1 cellular context compared by ENCODE assay signal in the genomic region with DNA sequence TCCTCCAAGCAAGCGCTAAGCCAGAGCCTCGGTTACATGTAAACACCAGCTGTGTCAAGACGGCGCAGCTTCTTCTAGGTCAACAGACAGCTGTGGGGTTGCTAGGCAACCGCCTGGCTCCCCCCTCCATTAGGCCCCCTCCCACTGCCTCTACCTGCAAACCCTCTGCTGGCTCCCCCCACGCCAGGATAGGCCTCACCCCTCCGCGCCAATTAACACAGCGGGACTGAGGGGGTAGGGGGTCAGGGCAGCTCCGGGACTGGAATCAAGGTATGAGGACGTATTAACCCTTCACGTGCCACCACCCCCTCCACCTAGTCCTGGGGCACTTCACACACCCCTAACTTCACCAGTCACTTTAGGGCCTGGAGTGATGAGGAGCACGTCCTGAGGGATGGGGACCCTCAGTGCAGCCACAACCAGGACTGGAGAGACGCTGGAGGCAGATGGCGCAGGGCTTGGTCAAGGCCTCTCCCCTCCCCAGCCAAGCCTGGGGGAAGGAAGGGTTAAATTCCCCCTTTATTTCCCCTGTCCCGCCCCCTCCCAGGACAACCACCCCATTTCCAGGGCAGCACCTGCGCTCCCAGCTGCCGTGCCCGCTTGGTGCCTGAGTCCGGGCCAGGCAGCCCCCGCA.
A peak's percentile ranks its signal among the peaks of the same experiment; 100 is the strongest.
TF ChIP-seq lines count a peak whose summit lies in the region.

No MANE protein-coding gene starts in this region.

TF ChIP-seq in K562, 482 proteins besides CTCF, POLR2A, EP300 and RAD21 (continued from another document and continues in another):
- no peak for TF ChIP-seq RERE (CRISPR knock-in tag; IDR thresholded peaks at IDR 0.05; ENCODE audit: borderline replicate concordance)
- no peak for TF ChIP-seq TBP (optimal IDR thresholded peaks at IDR 0.05; ENCODE audit: low read depth, low read length)
- TF ChIP-seq CHD4 (IDR thresholded peaks at IDR 0.05; ENCODE audit: insufficient read depth, insufficient replicate concordance, low read depth, low read length, poor library complexity, severe bottlenecking), result peak; percentile 77
- peak; percentile 82 for TF ChIP-seq VEZF1 (CRISPR knock-in tag; IDR thresholded peaks at IDR 0.05)
- TF ChIP-seq FOXJ2 (tag; IDR thresholded peaks at IDR 0.05), result peak; percentile 97
- TF ChIP-seq ZNF717 (CRISPR knock-in tag; IDR thresholded peaks at IDR 0.05), result no peak
- TF ChIP-seq ZNF354B (CRISPR knock-in tag; IDR thresholded peaks at IDR 0.05), result no peak
- TF ChIP-seq CBX5 (IDR thresholded peaks at IDR 0.05; ENCODE audit: borderline replicate concordance, low read depth), result no peak
- peak; percentile 55; the same call in 1 of the 2 replicates for TF ChIP-seq MXI1 (IDR thresholded peaks at IDR 0.05; ENCODE audit: low read depth, low read length)
- TF ChIP-seq CCNT2 (IDR thresholded peaks at IDR 0.05; ENCODE audit: borderline replicate concordance, extremely low read depth, insufficient read length, low read depth, low read length), result no peak
- no peak for TF ChIP-seq ZEB2 (IDR thresholded peaks at IDR 0.05)
- TF ChIP-seq, protein P1, sequence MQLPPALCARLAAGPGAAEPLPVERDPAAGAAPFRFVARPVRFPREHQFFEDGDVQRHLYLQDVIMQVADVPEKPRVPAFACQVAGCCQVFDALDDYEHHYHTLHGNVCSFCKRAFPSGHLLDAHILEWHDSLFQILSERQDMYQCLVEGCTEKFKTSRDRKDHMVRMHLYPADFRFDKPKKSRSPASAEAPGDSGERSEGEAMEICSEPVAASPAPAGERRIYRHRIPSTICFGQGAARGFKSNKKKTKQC (CRISPR knock-in tag; IDR thresholded peaks at IDR 0.05), result 0 out of 2 replicates have a peak, but pooled peaks have one; percentile 32
- peak; percentile 55 for TF ChIP-seq TAF9B (IDR thresholded peaks at IDR 0.05; ENCODE audit: partially characterized antibody)
- no peak for TF ChIP-seq KDM5B (IDR thresholded peaks at IDR 0.05; ENCODE audit: insufficient replicate concordance, low read depth, low read length)
- TF ChIP-seq ZNF121 (CRISPR knock-in tag; conservative IDR thresholded peaks at IDR 0.05), result no peak
- TF ChIP-seq HSF4 (CRISPR knock-in tag; IDR thresholded peaks at IDR 0.05; ENCODE audit: borderline replicate concordance), result no peak
- TF ChIP-seq, protein P2, sequence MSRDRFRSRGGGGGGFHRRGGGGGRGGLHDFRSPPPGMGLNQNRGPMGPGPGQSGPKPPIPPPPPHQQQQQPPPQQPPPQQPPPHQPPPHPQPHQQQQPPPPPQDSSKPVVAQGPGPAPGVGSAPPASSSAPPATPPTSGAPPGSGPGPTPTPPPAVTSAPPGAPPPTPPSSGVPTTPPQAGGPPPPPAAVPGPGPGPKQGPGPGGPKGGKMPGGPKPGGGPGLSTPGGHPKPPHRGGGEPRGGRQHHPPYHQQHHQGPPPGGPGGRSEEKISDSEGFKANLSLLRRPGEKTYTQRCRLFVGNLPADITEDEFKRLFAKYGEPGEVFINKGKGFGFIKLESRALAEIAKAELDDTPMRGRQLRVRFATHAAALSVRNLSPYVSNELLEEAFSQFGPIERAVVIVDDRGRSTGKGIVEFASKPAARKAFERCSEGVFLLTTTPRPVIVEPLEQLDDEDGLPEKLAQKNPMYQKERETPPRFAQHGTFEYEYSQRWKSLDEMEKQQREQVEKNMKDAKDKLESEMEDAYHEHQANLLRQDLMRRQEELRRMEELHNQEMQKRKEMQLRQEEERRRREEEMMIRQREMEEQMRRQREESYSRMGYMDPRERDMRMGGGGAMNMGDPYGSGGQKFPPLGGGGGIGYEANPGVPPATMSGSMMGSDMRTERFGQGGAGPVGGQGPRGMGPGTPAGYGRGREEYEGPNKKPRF (IDR thresholded peaks at IDR 0.05; ENCODE audit: low read depth, low read length), result no peak
- no peak for TF ChIP-seq XRCC3 (IDR thresholded peaks at IDR 0.05)
- TF ChIP-seq DACH1 (IDR thresholded peaks at IDR 0.05; ENCODE audit: partially characterized antibody), result peak; percentile 97
- TF ChIP-seq ZNF644 (tag; IDR thresholded peaks at IDR 0.05; ENCODE audit: low read depth), result no peak
- TF ChIP-seq EWSR1 (IDR thresholded peaks at IDR 0.05; ENCODE audit: borderline replicate concordance, low read depth, partially characterized antibody), result no peak
- no peak; the same call in 1 of the 2 replicates for TF ChIP-seq TOE1 (IDR thresholded peaks at IDR 0.05; ENCODE audit: borderline replicate concordance)
- no peak for TF ChIP-seq TOE1 (CRISPR knock-in tag; IDR thresholded peaks at IDR 0.05; ENCODE audit: borderline replicate concordance, low read depth)
- no peak for TF ChIP-seq CEBPZ (IDR thresholded peaks at IDR 0.05; ENCODE audit: borderline replicate concordance, low read depth, low read length)
- TF ChIP-seq PREB (CRISPR knock-in tag; IDR thresholded peaks at IDR 0.05), result no peak
- no peak for TF ChIP-seq DIDO1 (tag; IDR thresholded peaks at IDR 0.05; ENCODE audit: low read depth)
- no peak for TF ChIP-seq SMAD1 (IDR thresholded peaks at IDR 0.05; ENCODE audit: low read depth, low read length, partially characterized antibody)
- TF ChIP-seq SRSF7 (optimal IDR thresholded peaks at IDR 0.05; ENCODE audit: low read depth, low read length), result no peak
- TF ChIP-seq KLF13 (tag; IDR thresholded peaks at IDR 0.05; ENCODE audit: borderline replicate concordance, low read depth), result 0 out of 2 replicates have a peak, but pooled peaks have one; percentile 10
- no peak for TF ChIP-seq HBP1 (CRISPR knock-in tag; IDR thresholded peaks at IDR 0.05)
- TF ChIP-seq RBFOX2 (IDR thresholded peaks at IDR 0.05; ENCODE audit: low read depth, low read length), result peak; percentile 34; the same call in 1 of the 2 replicates
- peak; percentile 6; the same call in 1 of the 2 replicates for TF ChIP-seq ERF (CRISPR knock-in tag; IDR thresholded peaks at IDR 0.05)
- TF ChIP-seq, protein P3, sequence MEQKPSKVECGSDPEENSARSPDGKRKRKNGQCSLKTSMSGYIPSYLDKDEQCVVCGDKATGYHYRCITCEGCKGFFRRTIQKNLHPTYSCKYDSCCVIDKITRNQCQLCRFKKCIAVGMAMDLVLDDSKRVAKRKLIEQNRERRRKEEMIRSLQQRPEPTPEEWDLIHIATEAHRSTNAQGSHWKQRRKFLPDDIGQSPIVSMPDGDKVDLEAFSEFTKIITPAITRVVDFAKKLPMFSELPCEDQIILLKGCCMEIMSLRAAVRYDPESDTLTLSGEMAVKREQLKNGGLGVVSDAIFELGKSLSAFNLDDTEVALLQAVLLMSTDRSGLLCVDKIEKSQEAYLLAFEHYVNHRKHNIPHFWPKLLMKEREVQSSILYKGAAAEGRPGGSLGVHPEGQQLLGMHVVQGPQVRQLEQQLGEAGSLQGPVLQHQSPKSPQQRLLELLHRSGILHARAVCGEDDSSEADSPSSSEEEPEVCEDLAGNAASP (IDR thresholded peaks at IDR 0.05), result no peak
- TF ChIP-seq ZNF143 (CRISPR knock-in tag; IDR thresholded peaks at IDR 0.05), result no peak
- TF ChIP-seq, protein P4, sequence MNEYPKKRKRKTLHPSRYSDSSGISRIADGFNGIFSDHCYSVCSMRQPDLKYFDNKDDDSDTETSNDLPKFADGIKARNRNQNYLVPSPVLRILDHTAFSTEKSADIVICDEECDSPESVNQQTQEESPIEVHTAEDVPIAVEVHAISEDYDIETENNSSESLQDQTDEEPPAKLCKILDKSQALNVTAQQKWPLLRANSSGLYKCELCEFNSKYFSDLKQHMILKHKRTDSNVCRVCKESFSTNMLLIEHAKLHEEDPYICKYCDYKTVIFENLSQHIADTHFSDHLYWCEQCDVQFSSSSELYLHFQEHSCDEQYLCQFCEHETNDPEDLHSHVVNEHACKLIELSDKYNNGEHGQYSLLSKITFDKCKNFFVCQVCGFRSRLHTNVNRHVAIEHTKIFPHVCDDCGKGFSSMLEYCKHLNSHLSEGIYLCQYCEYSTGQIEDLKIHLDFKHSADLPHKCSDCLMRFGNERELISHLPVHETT (CRISPR knock-in tag; conservative IDR thresholded peaks at IDR 0.05 in 1 of 2, IDR thresholded peaks at IDR 0.05 in 1 of 2), result no peak
- TF ChIP-seq HDAC8 (tag; IDR thresholded peaks at IDR 0.05), result no peak
- TF ChIP-seq CSDE1 (IDR thresholded peaks at IDR 0.05), result peak in 1 of 2 experiments; percentile 94; a peak in 2 of 4 replicates
- TF ChIP-seq CBFB (CRISPR knock-in tag; IDR thresholded peaks at IDR 0.05), result no peak
